ENCODE assay signal across 13 cellular contexts in genomic region chr1:54379481-54380284, GRCh38. TPM values are rescaled to one million over a fixed set of nuclear protein-coding genes. Genes with fewer than 3 reads are reported as not detected.
DNase-seq lines count a peak whose midpoint lies in the region; ATAC-seq and TF ChIP-seq lines count a peak whose summit lies in the region.
"Had no signal": no experiment of that assay in that cellular context is flagged by ENCODE, and none has a peak within 500 bp of the region (broad histone marks: within the 10 kb centered on the region; RNA-seq: fewer than 3 reads in every experiment).

No MANE protein-coding gene starts in this region.

- H3K4me1 ChIP-seq in gastroesophageal sphincter, result peaks cover 0 to 81% (median 11%) of the 10 kb centered on the region in 3 donors
- peaks cover 10 to 25% of the 10 kb centered on the region in 2 donors for H3K4me1 ChIP-seq in naive thymus-derived CD4-positive, alpha-beta T cell (ENCODE audit: control insufficient read depth in 2 of 2, insufficient read depth in 2 of 2, low read length in 2 of 2)

- H3K27me3 ChIP-seq in gastroesophageal sphincter, result no peaks in the 10 kb centered on the region
- H3K27me3 ChIP-seq in naive thymus-derived CD4-positive, alpha-beta T cell (ENCODE audit: control insufficient read depth in 2 of 2, insufficient read depth in 2 of 2, low read length in 2 of 2), result no peaks in the 10 kb centered on the region

- H3K27me3 Mint-ChIP-seq in activated CD8-positive, alpha-beta T cell treated with anti-CD3 and anti-CD28 coated beads for 36 hours, result no peaks in the 10 kb centered on the region
- no peaks in the 10 kb centered on the region for H3K27me3 Mint-ChIP-seq in activated CD8-positive, alpha-beta T cell treated with anti-CD3 and anti-CD28 coated beads, Interleukin-2, amount 10 ng/mL, durations not matched to agents 7 days and 5 days (ENCODE audit: low read depth)
- H3K27me3 Mint-ChIP-seq in naive thymus-derived CD4-positive, alpha-beta T cell, result no peaks in the 10 kb centered on the region
- H3K27me3 Mint-ChIP-seq in type B pancreatic cell, result no peaks in the 10 kb centered on the region

- intact Hi-C loops in activated CD8-positive, alpha-beta T cell treated with anti-CD3 and anti-CD28 coated beads for 36 hours (cut with micrococcal nuclease), result no loop called here
- intact Hi-C loops in naive thymus-derived CD4-positive, alpha-beta T cell (cut with micrococcal nuclease), result no loop called here

- 43 to 100% methylated on average over 1 to 7 of the region's 24 CpGs for WGBS in gastroesophageal sphincter (ENCODE audit: low coverage in 1 of 2), 2 donors

- no peaks in the 10 kb centered on the region for H3K9me3 ChIP-seq in gastroesophageal sphincter
- H3K9me3 ChIP-seq in naive thymus-derived CD4-positive, alpha-beta T cell (ENCODE audit: control insufficient read depth in 2 of 3, low read length in 3 of 3), result no peaks in the 10 kb centered on the region
- H3K9me3 ChIP-seq: A549 had no signal

- no peak overlapping the region for H3K4me3 Mint-ChIP-seq in activated CD8-positive, alpha-beta T cell treated with anti-CD3 and anti-CD28 coated beads for 36 hours
- H3K4me3 Mint-ChIP-seq in activated CD8-positive, alpha-beta T cell treated with anti-CD3 and anti-CD28 coated beads, Interleukin-2, amount 10 ng/mL, durations not matched to agents 7 days and 5 days, result no peak overlapping the region
- peak overlapping the region in 2 of 10 donors; percentile 41 to 59 for H3K4me3 Mint-ChIP-seq in naive thymus-derived CD4-positive, alpha-beta T cell
- H3K4me3 Mint-ChIP-seq in type B pancreatic cell, result no peak overlapping the region

- no peaks in the 10 kb centered on the region for H3K9me3 Mint-ChIP-seq in activated CD8-positive, alpha-beta T cell treated with anti-CD3 and anti-CD28 coated beads for 36 hours
- H3K9me3 Mint-ChIP-seq in activated CD8-positive, alpha-beta T cell treated with anti-CD3 and anti-CD28 coated beads, Interleukin-2, amount 10 ng/mL, durations not matched to agents 7 days and 5 days (ENCODE audit: insufficient read depth), result no peaks in the 10 kb centered on the region
- H3K9me3 Mint-ChIP-seq in naive thymus-derived CD4-positive, alpha-beta T cell, result no peaks in the 10 kb centered on the region
- no peaks in the 10 kb centered on the region for H3K9me3 Mint-ChIP-seq in type B pancreatic cell

- H3K27ac ChIP-seq in gastroesophageal sphincter, result peak overlapping the region in 2 of 4 donors; percentile 39 to 41
- no peak overlapping the region for H3K27ac ChIP-seq in naive thymus-derived CD4-positive, alpha-beta T cell (ENCODE audit: low read depth, low read length)
- H3K27ac ChIP-seq: A549, KMS-11 had no signal

- H3K36me3 ChIP-seq in gastroesophageal sphincter, result no peaks in the 10 kb centered on the region
- peaks cover 0 to 14% (median 5%) of the 10 kb centered on the region in 3 experiments for H3K36me3 ChIP-seq in naive thymus-derived CD4-positive, alpha-beta T cell (ENCODE audit: control insufficient read depth in 2 of 3, insufficient read depth in 3 of 3, low read length in 3 of 3)

- H3K4me1 Mint-ChIP-seq in activated CD8-positive, alpha-beta T cell treated with anti-CD3 and anti-CD28 coated beads for 36 hours (ENCODE audit: low read depth), result peaks cover 74% of the 10 kb centered on the region
- peaks cover 71% of the 10 kb centered on the region for H3K4me1 Mint-ChIP-seq in activated CD8-positive, alpha-beta T cell treated with anti-CD3 and anti-CD28 coated beads, Interleukin-2, amount 10 ng/mL, durations not matched to agents 7 days and 5 days (ENCODE audit: low read depth)
- H3K4me1 Mint-ChIP-seq in naive thymus-derived CD4-positive, alpha-beta T cell, result peaks cover 46 to 87% (median 79%) of the 10 kb centered on the region in 7 donors
- peaks cover 50% of the 10 kb centered on the region for H3K4me1 Mint-ChIP-seq in type B pancreatic cell (ENCODE audit: unreplicated experiment)

- H3K4me3 ChIP-seq in gastroesophageal sphincter, result peak overlapping the region in 1 of 2 donors; percentile 4
- no peak overlapping the region for H3K4me3 ChIP-seq in naive thymus-derived CD4-positive, alpha-beta T cell (ENCODE audit: low read length)
- H3K4me3 ChIP-seq: A549 had no signal

- peak overlapping the region; percentile 8 for H3K27ac Mint-ChIP-seq in activated CD8-positive, alpha-beta T cell treated with anti-CD3 and anti-CD28 coated beads for 36 hours
- no peak overlapping the region for H3K27ac Mint-ChIP-seq in activated CD8-positive, alpha-beta T cell treated with anti-CD3 and anti-CD28 coated beads, Interleukin-2, amount 10 ng/mL, durations not matched to agents 7 days and 5 days
- H3K27ac Mint-ChIP-seq in naive thymus-derived CD4-positive, alpha-beta T cell, result peak overlapping the region in 7 of 9 donors; percentile 39 to 83 (median 51)
- H3K27ac Mint-ChIP-seq in type B pancreatic cell, result peak overlapping the region; percentile 79

- no peak for TF ChIP-seq POLR2A in gastroesophageal sphincter (IDR thresholded peaks at IDR 0.05)

- no peak for TF ChIP-seq CTCF in activated CD8-positive, alpha-beta T cell treated with anti-CD3 and anti-CD28 coated beads for 36 hours (IDR thresholded peaks at IDR 0.05)
- no peak for TF ChIP-seq CTCF in gastroesophageal sphincter (IDR thresholded peaks at IDR 0.05)
- TF ChIP-seq CTCF in type B pancreatic cell (conservative IDR thresholded peaks at IDR 0.05), result no peak

- no peak for ATAC-seq in activated CD8-positive, alpha-beta T cell treated with anti-CD3 and anti-CD28 coated beads for 36 hours
- no peak for ATAC-seq in activated CD8-positive, alpha-beta T cell treated with anti-CD3 and anti-CD28 coated beads, Interleukin-2, amount 10 ng/mL, durations not matched to agents 7 days and 5 days
- peak; percentile 35 for ATAC-seq in gastroesophageal sphincter
- no peak for ATAC-seq in naive thymus-derived CD4-positive, alpha-beta T cell
- no peak for ATAC-seq in HG02763 (IDR thresholded peaks at IDR 0.05; ENCODE audit: unreplicated experiment)
- ATAC-seq: A549 had no signal

- H3K36me3 Mint-ChIP-seq in activated CD8-positive, alpha-beta T cell treated with anti-CD3 and anti-CD28 coated beads for 36 hours (ENCODE audit: low read depth), result peaks cover 26% of the 10 kb centered on the region
- peaks cover 47% of the 10 kb centered on the region for H3K36me3 Mint-ChIP-seq in activated CD8-positive, alpha-beta T cell treated with anti-CD3 and anti-CD28 coated beads, Interleukin-2, amount 10 ng/mL, durations not matched to agents 7 days and 5 days (ENCODE audit: low read depth)
- peaks cover 0 to 16% (median 4%) of the 10 kb centered on the region in 5 donors for H3K36me3 Mint-ChIP-seq in naive thymus-derived CD4-positive, alpha-beta T cell
- peaks cover 25% of the 10 kb centered on the region for H3K36me3 Mint-ChIP-seq in type B pancreatic cell

- CTCF ChIA-PET in activated CD8-positive, alpha-beta T cell treated with anti-CD3 and anti-CD28 coated beads for 36 hours (lab: Charles Lee), result no interaction called here
- CTCF ChIA-PET in activated CD8-positive, alpha-beta T cell treated with anti-CD3 and anti-CD28 coated beads, Interleukin-2, amount 10 ng/mL, durations not matched to agents 7 days and 5 days (lab: Charles Lee), result no interaction called here
- CTCF ChIA-PET in naive thymus-derived CD4-positive, alpha-beta T cell (lab: Charles Lee), result no interaction called here

- no peak for TF ChIP-seq EP300 in gastroesophageal sphincter (IDR thresholded peaks at IDR 0.05)

- POLR2A ChIA-PET in activated CD8-positive, alpha-beta T cell treated with anti-CD3 and anti-CD28 coated beads for 36 hours (lab: Charles Lee), result no interaction called here
- POLR2A ChIA-PET in activated CD8-positive, alpha-beta T cell treated with anti-CD3 and anti-CD28 coated beads, Interleukin-2, amount 10 ng/mL, durations not matched to agents 7 days and 5 days (lab: Charles Lee), result no interaction called here
- POLR2A ChIA-PET in naive thymus-derived CD4-positive, alpha-beta T cell (lab: Charles Lee), result no interaction called here

- DNase-seq in activated CD8-positive, alpha-beta T cell treated with anti-CD3 and anti-CD28 coated beads for 36 hours, result no peak
- no peak for DNase-seq in activated CD8-positive, alpha-beta T cell treated with anti-CD3 and anti-CD28 coated beads, Interleukin-2, amount 10 ng/mL, durations not matched to agents 7 days and 5 days
- DNase-seq in naive thymus-derived CD4-positive, alpha-beta T cell, result no peak
- DNase-seq in type B pancreatic cell (ENCODE audit: extremely low spot score, unreplicated experiment) (no peak), GOT3 (lab: John Stamatoyannopoulos, UW) (no peak)
- no peak for DNase-seq in activated CD4-positive, alpha-beta T cell treated with anti-CD3 and anti-CD28 coated beads, Interleukin-2, amount 50 U/mL, for 48 hours
- DNase-seq: activated gamma-delta T cell, EL, occipital lobe had no signal

RNA-seq across cellular contexts. Expression of gene SSBP3, which starts 26.5 kb away (rescaled TPM):
- 10 to 100 TPM; 62.6 to 67.8 TPM for total RNA-seq in activated CD8-positive, alpha-beta T cell treated with anti-CD3 and anti-CD28 coated beads for 36 hours
- total RNA-seq in activated CD8-positive, alpha-beta T cell treated with anti-CD3 and anti-CD28 coated beads, Interleukin-2, amount 10 ng/mL, durations not matched to agents 7 days and 5 days, result 100 to 1,000 TPM; 109 to 111 TPM
- total RNA-seq in gastroesophageal sphincter, result 10 to 100 TPM; 40.8 to 46.7 (median 45.5) TPM
- total RNA-seq in naive thymus-derived CD4-positive, alpha-beta T cell, result 100 to 1,000 TPM in 2 of 5 experiments, 10 to 100 TPM in 3; 69.4 to 124 (median 98.1) TPM
- 10 to 100 TPM; 19.4 to 21.3 TPM for polyA plus RNA-seq in naive thymus-derived CD4-positive, alpha-beta T cell
- 69.5 and 129 TPM in 2 replicates for total RNA-seq in type B pancreatic cell (ENCODE audit: low replicate concordance)
